Comparison of ENCODE assay signal across 17 cellular contexts in the genomic region with DNA sequence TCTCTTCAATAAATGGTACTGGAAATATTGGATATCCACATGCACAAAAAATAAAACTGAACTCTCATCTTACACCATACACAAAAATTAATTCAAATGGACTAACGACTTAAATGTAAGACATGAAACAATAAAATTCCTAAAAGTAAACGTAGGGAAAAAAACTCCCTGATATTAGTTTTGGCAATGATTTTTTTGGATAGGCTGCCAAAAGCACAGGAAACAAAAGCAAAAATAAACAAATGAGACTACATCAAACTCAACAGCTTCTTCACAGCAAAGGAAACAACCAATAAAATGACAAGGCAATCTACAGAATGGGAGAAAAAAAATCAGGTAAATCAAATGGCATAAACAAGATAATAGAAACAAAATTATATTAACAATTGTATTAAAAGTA.
"Had no signal": no experiment of that assay in that cellular context is flagged by ENCODE, and none has a peak within 500 bp of the region (broad histone marks: within the 10 kb centered on the region; RNA-seq: fewer than 3 reads in every experiment).

No MANE protein-coding gene starts in this region.

- H3K27me3 ChIP-seq: colonic mucosa, esophagus squamous epithelium, gastrocnemius medialis, upper lobe of right lung had no signal

- H3K36me3 ChIP-seq: colonic mucosa, gastrocnemius medialis had no signal

- H3K9me3 ChIP-seq: colonic mucosa, esophagus squamous epithelium, gastrocnemius medialis, upper lobe of right lung had no signal

- H3K27ac ChIP-seq: colonic mucosa, esophagus squamous epithelium, gastrocnemius medialis, upper lobe of right lung had no signal

- DNase-seq: activated CD4-positive, alpha-beta T cell treated with anti-CD3 and anti-CD28 coated beads for 36 hours; activated CD4-positive, alpha-beta T cell treated with anti-CD3 and anti-CD28 coated beads, Interleukin-2, amount 50 U/mL, for 48 hours; activated T-cell treated with anti-CD3 and anti-CD28 coated beads for 4 hours; amniotic stem cell; central memory CD4-positive, alpha-beta T cell; colonic mucosa; esophagus squamous epithelium; gastrocnemius medialis; head of caudate nucleus; posterior cingulate gyrus; retina; stimulated activated naive CD4-positive, alpha-beta T cell; upper lobe of right lung had no signal

- ATAC-seq: activated CD4-positive, alpha-beta T cell treated with anti-CD3 and anti-CD28 coated beads for 36 hours; gastrocnemius medialis; left lobe of liver; upper lobe of right lung; WTC11 had no signal

- H3K4me3 ChIP-seq: colonic mucosa, esophagus squamous epithelium, gastrocnemius medialis, lung, upper lobe of right lung had no signal

- H3K4me1 ChIP-seq: colonic mucosa, esophagus squamous epithelium, gastrocnemius medialis, upper lobe of right lung had no signal

- FAIRE-seq: keratinocyte had no signal
